Comparison of ENCODE assay signal across 22 cellular contexts in genomic region chr9:129355641-129356040, GRCh38.
"Had no signal": no experiment of that assay in that cellular context is flagged by ENCODE, and none has a peak within 500 bp of the region (broad histone marks: within the 10 kb centered on the region; RNA-seq: fewer than 3 reads in every experiment).

No MANE protein-coding gene starts in this region.

- DNase-seq: activated B cell treated with CpG ODN at 0.5 μM for 24 hours; activated CD4-positive, alpha-beta T cell treated with anti-CD3 and anti-CD28 coated beads for 1 hour; activated CD4-positive, alpha-beta T cell treated with anti-CD3 and anti-CD28 coated beads, Interleukin-2, amount 10 ng/mL, durations not matched to agents 24 days and 14 days; activated CD4-positive, alpha-beta T cell treated with anti-CD3 and anti-CD28 coated beads, Interleukin-2, amount 50 U/mL, for 48 hours; activated CD8-positive, alpha-beta memory T cell treated with anti-CD3 and anti-CD28 coated beads, Interleukin-2, amount 10 ng/mL, durations not matched to agents 7 days and 5 days; activated effector memory CD4-positive, alpha-beta T cell treated with Interleukin-2 at 50 U/mL for 16 hours; activated naive CD4-positive, alpha-beta T cell; activated T-cell treated with anti-CD3 and anti-CD28 coated beads, Interleukin-2, amount 50 U/mL, for 24 hours; caudate nucleus; Kasumi-1; KBM-7; NCI-H1048; NCI-H146; NCI-H187 treated with DMSO at 0.1 percent for 48 hours; NCI-H2107; NCI-H2171 treated with DMSO at 0.1 percent for 48 hours; NCI-H345; NCI-H510A treated with DMSO at 0.1 percent for 48 hours; PC-3; SHP77 treated with DMSO at 0.1 percent for 48 hours had no signal

- FAIRE-seq: RCC 7860 had no signal

- H3K4me3 ChIP-seq: breast epithelium had no signal

- H3K27me3 ChIP-seq: breast epithelium had no signal

- H3K36me3 ChIP-seq: breast epithelium had no signal

- H3K4me1 ChIP-seq: breast epithelium had no signal

- H3K27ac ChIP-seq: breast epithelium had no signal
